Comparison of ENCODE assay signal across 9 cellular contexts in genomic region chr2:137724879-137725278, GRCh38.
"Had no signal": no experiment of that assay in that cellular context is flagged by ENCODE, and none has a peak within 500 bp of the region (broad histone marks: within the 10 kb centered on the region; RNA-seq: fewer than 3 reads in every experiment).

No MANE protein-coding gene starts in this region.

- DNase-seq: GM23248, GOT3, H7, HFFc6, IMR-90 had no signal

- ATAC-seq: HCT116, K562 had no signal

- H3K27ac ChIP-seq: GM23248, HL-60 had no signal

- H3K36me3 ChIP-seq: HAP-1 had no signal

- H3K9ac ChIP-seq: GM23248 had no signal

- H3K4me3 ChIP-seq: GM23248, HAP-1, K562 had no signal

- H2AFZ ChIP-seq: GM23248 had no signal

- FAIRE-seq: K562 had no signal

- H3K9me3 ChIP-seq: HAP-1 had no signal
